22 cellular contexts compared by ENCODE assay signal in the genomic region with DNA sequence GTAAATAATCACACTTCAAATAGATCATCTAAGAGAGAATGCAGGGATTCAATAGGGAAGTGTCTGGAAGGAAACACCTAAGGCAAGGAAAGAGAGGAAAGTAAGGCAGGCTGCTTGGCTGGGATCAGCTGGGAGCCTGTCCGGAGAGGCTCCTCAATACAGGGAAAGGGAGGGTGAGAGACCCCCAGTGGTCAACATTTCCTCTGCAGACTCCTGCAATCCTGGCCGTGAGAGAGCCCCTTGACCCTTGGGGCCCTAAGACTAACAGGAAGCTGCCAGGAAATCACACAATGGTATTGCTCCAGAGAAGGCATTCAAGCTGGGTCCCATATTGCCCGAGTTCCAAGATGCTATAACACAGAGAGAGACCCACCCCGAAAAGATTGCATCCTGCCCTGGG.
DNase-seq lines count a peak whose midpoint lies in the region; TF ChIP-seq lines count a peak whose summit lies in the region.
"Had no signal": no experiment of that assay in that cellular context is flagged by ENCODE, and none has a peak within 500 bp of the region (broad histone marks: within the 10 kb centered on the region; RNA-seq: fewer than 3 reads in every experiment).

No MANE protein-coding gene starts in this region.

- TF ChIP-seq CTCF in WERI-Rb-1 (IDR thresholded peaks at IDR 0.05; ENCODE audit: low read depth, low read length), result 0 out of 2 replicates have a peak, but pooled peaks have one; percentile 19
- peak; percentile 36 for TF ChIP-seq CTCF in neural progenitor cell (IDR thresholded peaks at IDR 0.05)

- H3K9me3 ChIP-seq in WERI-Rb-1 (ENCODE audit: severe bottlenecking) (peaks cover 2% of the 10 kb centered on the region), neural progenitor cell (ENCODE audit: low read depth) (no peaks in the 10 kb centered on the region)

- no peaks in the 10 kb centered on the region for H3K79me2 ChIP-seq in neural progenitor cell (ENCODE audit: low read depth)

- H3K27me3 Mint-ChIP-seq in neural progenitor cell (ENCODE audit: insufficient read depth, low read depth), result no peaks in the 10 kb centered on the region
- H3K27me3 Mint-ChIP-seq: CD4-positive, alpha-beta T cell had no signal

- no peaks in the 10 kb centered on the region for H3F3A ChIP-seq in neural progenitor cell (ENCODE audit: low read depth)

- H3K36me3 Mint-ChIP-seq in neural progenitor cell, result peaks cover 4% of the 10 kb centered on the region

- H3K4me3 ChIP-seq in H7 (ENCODE audit: insufficient read depth, low read depth, low read length), result no peak overlapping the region
- H3K4me3 ChIP-seq in WERI-Rb-1 (ENCODE audit: low read depth, low read length), result no peak overlapping the region
- H3K4me3 ChIP-seq in neural progenitor cell, result no peak overlapping the region
- H3K4me3 ChIP-seq: BLaER1, GM12878, K562 had no signal

- no peak overlapping the region for H3K4me3 Mint-ChIP-seq in neural progenitor cell
- H3K4me3 Mint-ChIP-seq: CD4-positive, alpha-beta T cell had no signal

- H3K36me3 ChIP-seq in H7 (replicated peaks; ENCODE audit: control insufficient read depth, insufficient read depth, low read length) (no peaks in the 10 kb centered on the region), WERI-Rb-1 (no peaks in the 10 kb centered on the region), neural progenitor cell (no peaks in the 10 kb centered on the region)
- H3K36me3 ChIP-seq: BLaER1 had no signal

- peaks cover 37% of the 10 kb centered on the region for H3K9me3 Mint-ChIP-seq in neural progenitor cell

- no peaks in the 10 kb centered on the region for H3K4me1 Mint-ChIP-seq in neural progenitor cell

- H3K4me2 ChIP-seq in neural progenitor cell, result no peak overlapping the region
- H3K4me2 ChIP-seq: BLaER1, SK-N-SH had no signal

- peak overlapping the region; percentile 24 for H3K27ac Mint-ChIP-seq in neural progenitor cell
- H3K27ac Mint-ChIP-seq: CD4-positive, alpha-beta T cell had no signal

- H3K27ac ChIP-seq in WERI-Rb-1 (no peak overlapping the region), neural progenitor cell (no peak overlapping the region)
- H3K27ac ChIP-seq: BLaER1 had no signal

- peak; percentile 16 for DNase-seq in H7
- DNase-seq in WERI-Rb-1, result no peak
- DNase-seq in iPS DF 19.7 (ENCODE audit: low read depth, low spot score), result peak; percentile 30
- DNase-seq in neural progenitor cell (ENCODE audit: low spot score), result peak; percentile 27
- DNase-seq in NCI-H146 treated with DMSO at 0.1 percent for 48 hours (lab: John Stamatoyannopoulos, UW; ENCODE audit: unreplicated experiment), result no peak
- no peak for DNase-seq in NCI-H1105 (lab: John Stamatoyannopoulos, UW)
- DNase-seq in stimulated activated CD4-positive, alpha-beta T cell treated with anti-CD3 and anti-CD28 coated beads, Interleukin-2, amount 100 ng/mL, for 24 hours, result no peak
- DNase-seq: CD4-positive, alpha-beta T cell; DMS53; Kasumi-1; NCI-H1105 treated with DMSO at 0.1 percent for 48 hours; NCI-H146; NCI-H2029; NCI-H446; NCI-H524 treated with DMSO at 0.1 percent for 48 hours; NCI-H774; NK-92 treated with Interleukin-12 subunit alpha and Interleukin-12 subunit beta, amount 100 ng/mL, for 24 hours; PC-3; SK-N-SH had no signal

- H3K4me1 ChIP-seq in neural progenitor cell, result no peaks in the 10 kb centered on the region
- H3K4me1 ChIP-seq: BLaER1 had no signal

- H3K27me3 ChIP-seq in H7 (ENCODE audit: control insufficient read depth, insufficient read depth, low read length) (no peaks in the 10 kb centered on the region), WERI-Rb-1 (ENCODE audit: insufficient read depth, low read depth, severe bottlenecking) (no peaks in the 10 kb centered on the region), neural progenitor cell (no peaks in the 10 kb centered on the region)
- H3K27me3 ChIP-seq: BLaER1 had no signal

- H3K9ac ChIP-seq in neural progenitor cell, result no peak overlapping the region
- H3K9ac ChIP-seq: BLaER1, SK-N-SH had no signal

- H2AFZ ChIP-seq in neural progenitor cell (replicated peaks), result no peak overlapping the region

- no peaks in the 10 kb centered on the region for H4K20me1 ChIP-seq in neural progenitor cell (ENCODE audit: low read depth)
- H4K20me1 ChIP-seq: BLaER1 had no signal

Comparison
In these comparisons a context has a peak if more than half of its experiments do, and no peak if none do; other contexts are left out.
1. DNase-seq: peak in H7 (single experiment), iPS DF 19.7 (single experiment) and neural progenitor cell (single experiment); none in WERI-Rb-1 (single experiment), NCI-H146 treated with DMSO at 0.1 percent for 48 hours (single experiment), NCI-H1105 (single experiment) and stimulated activated CD4-positive, alpha-beta T cell treated with anti-CD3 and anti-CD28 coated beads, Interleukin-2, amount 100 ng/mL, for 24 hours (0 of 2).